ENCODE assay signal across 1 cellular context in genomic region chr12:130049666-130050065, GRCh38.
TF ChIP-seq lines count a peak whose summit lies in the region.

No MANE protein-coding gene starts in this region.

TF ChIP-seq in K562, 482 proteins besides CTCF, POLR2A, EP300 and RAD21:
- TF ChIP-seq ZNF507 (tag; conservative IDR thresholded peaks at IDR 0.05) (no peak), ZNF830 (CRISPR knock-in tag; IDR thresholded peaks at IDR 0.05) (no peak), NR1H2 (CRISPR knock-in tag; IDR thresholded peaks at IDR 0.05) (no peak), DDX20 (tag; IDR thresholded peaks at IDR 0.05; ENCODE audit: low read depth) (no peak), KAT2B (IDR thresholded peaks at IDR 0.05; ENCODE audit: low read depth, low read length) (no peak), HDAC1 (IDR thresholded peaks at IDR 0.05) (no peak), NCOA2 (IDR thresholded peaks at IDR 0.05; ENCODE audit: partially characterized antibody in 2 of 2) (no peak)
